21 cellular contexts compared by ENCODE assay signal in genomic region chr4:123889376-123889945, GRCh38.
A peak's percentile ranks its signal among the peaks of the same experiment; 100 is the strongest.
DNase-seq lines count a peak whose midpoint lies in the region; ATAC-seq and TF ChIP-seq lines count a peak whose summit lies in the region.
"Had no signal": no experiment of that assay in that cellular context is flagged by ENCODE, and none has a peak within 500 bp of the region (broad histone marks: within the 10 kb centered on the region; RNA-seq: fewer than 3 reads in every experiment).

No MANE protein-coding gene starts in this region.

- DNase-seq in LHCN-M2 (ENCODE audit: low read depth) (peak; percentile 10), astrocyte of the cerebellum (ENCODE audit: low read depth) (peak; percentile 59), fibroblast of pulmonary artery (ENCODE audit: low read depth) (peak; percentile 91), pulmonary artery endothelial cell (ENCODE audit: low read depth, low spot score) (peak; percentile 10), DMS53 treated with DMSO at 0.1 percent for 48 hours (lab: John Stamatoyannopoulos, UW; ENCODE audit: unreplicated experiment) (no peak), germinal center (ENCODE audit: low spot score) (no peak), gastrocnemius medialis (no peak)
- DNase-seq: activated CD4-positive, alpha-beta memory T cell treated with anti-CD3 and anti-CD28 coated beads for 36 hours; activated effector memory CD4-positive, alpha-beta T cell treated with anti-CD3 and anti-CD28 coated beads, Interleukin-2, amount 50 U/mL, for 16 hours; cortex of kidney; glutamatergic neuron; HCEC 1CT; Kasumi-1; left ventricle myocardium superior; NCI-H2029; NCI-H2227 treated with DMSO at 0.1 percent for 48 hours; stimulated activated CD4-positive, alpha-beta T cell treated with anti-CD3 and anti-CD28 coated beads, Interleukin-2, amount 100 ng/mL, for 48 hours; stimulated activated naive B cell treated with anti-CD40 and anti-IgM and Interleukin-4, amounts not matched to agents 10 μg/mL and 1 μg/mL and 100 μg/mL, for 72 hours; T1000; testis had no signal

- intact Hi-C loops in gastrocnemius medialis (cut with DNase I; ENCODE audit: low total_unique reads): loop anchor here (2.0 kb wide), 1 partner anchor 15 kb away; no protein-coding TSS in a partner anchor

- ATAC-seq in gastrocnemius medialis: no peak
- ATAC-seq in GM18861 (IDR thresholded peaks at IDR 0.05; ENCODE audit: unreplicated experiment): no peak
- ATAC-seq: left ventricle myocardium superior; stimulated activated naive B cell treated with anti-CD40 and anti-IgM and Interleukin-4, amounts not matched to agents 10 μg/mL and 1 μg/mL and 100 μg/mL, for 72 hours had no signal

- in situ Hi-C loops in astrocyte of the cerebellum (cut with HindIII; ENCODE audit: low sequenced_read_pairs): no loop called here
- in situ Hi-C loops in gastrocnemius medialis (cut with MboI; ENCODE audit: low sequenced_read_pairs in 4 of 4): no loop called here

- H3K4me3 ChIP-seq in astrocyte of the cerebellum (ENCODE audit: low read depth, low read length) (no peak overlapping the region), fibroblast of pulmonary artery (replicated peaks; ENCODE audit: low read depth, low read length) (no peak overlapping the region), gastrocnemius medialis (no peak overlapping the region)
- H3K4me3 ChIP-seq: testis had no signal

- TF ChIP-seq CTCF in astrocyte of the cerebellum (IDR thresholded peaks at IDR 0.05; ENCODE audit: low read depth, low read length, missing control alignments) (no peak), fibroblast of pulmonary artery (IDR thresholded peaks at IDR 0.05; ENCODE audit: low read length, missing control alignments) (no peak), gastrocnemius medialis (IDR thresholded peaks at IDR 0.05 in 4 of 5, conservative IDR thresholded peaks at IDR 0.05 in 1 of 5) (no peak)

- peaks cover 28 to 32% of the 10 kb centered on the region in 2 donors for H3K4me1 ChIP-seq in gastrocnemius medialis
- H3K4me1 ChIP-seq: testis had no signal

- no peak for TF ChIP-seq POLR2A in gastrocnemius medialis (IDR thresholded peaks at IDR 0.05)

- H3K27ac ChIP-seq in gastrocnemius medialis: peak overlapping the region in 2 of 4 donors; percentile 5 to 16
- H3K27ac ChIP-seq: testis had no signal

- H3K9me3 ChIP-seq in gastrocnemius medialis: no peaks in the 10 kb centered on the region
- H3K9me3 ChIP-seq: testis had no signal

- H3K27me3 ChIP-seq in gastrocnemius medialis: no peaks in the 10 kb centered on the region
- H3K27me3 ChIP-seq: testis had no signal

- no peaks in the 10 kb centered on the region for H3K36me3 ChIP-seq in gastrocnemius medialis

Comparison
In these comparisons a context has a peak if more than half of its experiments do, and no peak if none do; other contexts are left out.
1. DNase-seq: peak in LHCN-M2 (single experiment), astrocyte of the cerebellum (single experiment), fibroblast of pulmonary artery (single experiment) and pulmonary artery endothelial cell (single experiment); none in DMS53 treated with DMSO at 0.1 percent for 48 hours (single experiment), germinal center (single experiment) and gastrocnemius medialis (0 of 2).